8 cellular contexts compared by ENCODE assay signal in the genomic region with DNA sequence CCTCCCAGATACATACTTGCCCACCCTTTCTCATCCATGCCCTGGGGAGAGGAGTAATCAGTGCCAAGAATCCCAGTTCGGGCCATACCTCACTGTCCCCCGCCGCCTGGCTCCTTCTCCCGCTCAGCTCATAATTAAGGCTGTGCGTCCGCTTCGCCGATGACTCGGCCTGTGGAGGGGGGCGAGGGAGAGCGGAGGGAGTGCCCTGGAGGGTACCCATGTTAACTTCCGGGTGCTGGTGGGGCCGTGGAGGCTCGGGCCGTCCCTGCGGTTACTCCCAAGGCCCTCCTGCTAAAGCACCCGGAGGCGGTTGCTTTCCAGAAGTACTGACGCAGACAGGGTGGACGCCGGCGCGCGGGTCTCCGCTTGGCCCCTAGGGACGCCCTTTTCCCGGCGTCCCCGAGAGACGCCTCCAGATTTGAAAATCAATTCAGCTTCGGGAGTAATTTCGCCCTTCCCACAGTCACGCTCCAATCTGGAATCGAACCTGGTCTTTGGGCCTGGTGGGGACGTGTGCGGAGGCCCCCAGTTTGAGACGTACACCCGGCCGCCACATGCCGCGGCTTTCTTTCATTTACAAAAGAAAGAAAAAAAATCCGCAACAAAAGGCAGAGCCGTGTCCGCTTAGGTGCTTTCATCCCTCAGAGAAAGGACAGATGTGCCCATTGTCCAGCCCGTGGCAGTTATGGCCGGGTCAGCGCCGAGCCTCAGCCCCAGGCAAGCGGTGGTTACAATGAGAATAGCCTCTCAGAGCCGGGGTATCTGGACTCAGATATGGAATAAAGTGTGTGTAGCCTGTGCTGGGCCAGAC. TPM values are rescaled to one million over a fixed set of nuclear protein-coding genes. Genes with fewer than 3 reads are reported as not detected.
DNase-seq lines count a peak whose midpoint lies in the region; ATAC-seq and TF ChIP-seq lines count a peak whose summit lies in the region.

No MANE protein-coding gene starts in this region.

- TF ChIP-seq CTCF in HFF-Myc (IDR thresholded peaks at IDR 0.05; ENCODE audit: low read depth, low read length, missing control alignments): no peak
- peak; percentile 19 for TF ChIP-seq CTCF in smooth muscle cell (IDR thresholded peaks at IDR 0.05; ENCODE audit: borderline replicate concordance, insufficient read depth, poor library complexity, severe bottlenecking)

- peak overlapping the region; percentile 95 for H2AFZ ChIP-seq in smooth muscle cell (ENCODE audit: low read depth)

- H3K9me3 Mint-ChIP-seq in activated T-cell treated with anti-CD3 and anti-CD28 coated beads, Interleukin-2, amount 50 U/mL, for 4 hours: no peaks in the 10 kb centered on the region

- no peak overlapping the region for H3K9ac ChIP-seq in smooth muscle cell (ENCODE audit: low read depth)

- peaks cover 5% of the 10 kb centered on the region for H4K20me1 ChIP-seq in smooth muscle cell (ENCODE audit: low read depth)

- H3K4me2 ChIP-seq in smooth muscle cell: peak overlapping the region; percentile 98

- DNase-seq in HFF-Myc (ENCODE audit: extremely low read depth, low read depth): no peak
- no peak for DNase-seq in activated T-cell treated with anti-CD3 and anti-CD28 coated beads, Interleukin-2, amount 50 U/mL, for 4 hours
- no peak for DNase-seq in iPS DF 6.9 (ENCODE audit: low read depth, low spot score)
- no peak for DNase-seq in smooth muscle cell (lab: John Stamatoyannopoulos, UW; ENCODE audit: unreplicated experiment)
- no peak for DNase-seq in NCI-H1417 treated with DMSO at 0.1 percent for 48 hours (lab: John Stamatoyannopoulos, UW)
- no peak for DNase-seq in Kasumi-1 (lab: John Stamatoyannopoulos, UW)

- peaks cover 26% of the 10 kb centered on the region for H3K4me1 Mint-ChIP-seq in activated T-cell treated with anti-CD3 and anti-CD28 coated beads, Interleukin-2, amount 50 U/mL, for 4 hours (ENCODE audit: low read depth)

- no peaks in the 10 kb centered on the region for H3K36me3 ChIP-seq in iPS DF 6.9 (ENCODE audit: control insufficient read depth, insufficient read depth, low read length)
- no peaks in the 10 kb centered on the region for H3K36me3 ChIP-seq in smooth muscle cell (ENCODE audit: low read depth)

- no peaks in the 10 kb centered on the region for H3K9me3 ChIP-seq in iPS DF 6.9 (ENCODE audit: control insufficient read depth, insufficient read depth, low read length)
- H3K9me3 ChIP-seq in smooth muscle cell (replicated peaks; ENCODE audit: low read depth): no peaks in the 10 kb centered on the region

- H3K36me3 Mint-ChIP-seq in activated T-cell treated with anti-CD3 and anti-CD28 coated beads, Interleukin-2, amount 50 U/mL, for 4 hours (ENCODE audit: insufficient read depth): no peaks in the 10 kb centered on the region

- H3K27me3 Mint-ChIP-seq in activated T-cell treated with anti-CD3 and anti-CD28 coated beads, Interleukin-2, amount 50 U/mL, for 4 hours (ENCODE audit: low read depth): peaks cover 81% of the 10 kb centered on the region

- ATAC-seq in activated T-cell treated with anti-CD3 and anti-CD28 coated beads, Interleukin-2, amount 50 U/mL, for 4 hours: peak in 1 of 2 donors; percentile 27
- ATAC-seq in HG02885 (IDR thresholded peaks at IDR 0.05; ENCODE audit: poor library complexity, unreplicated experiment) (no peak), GM21717 (IDR thresholded peaks at IDR 0.05; ENCODE audit: unreplicated experiment) (no peak)

- H3K27me3 ChIP-seq in iPS DF 6.9 (ENCODE audit: control insufficient read depth, insufficient read depth, low read length) (peaks cover 73% of the 10 kb centered on the region), smooth muscle cell (ENCODE audit: low read depth) (peaks cover 94% of the 10 kb centered on the region)

- WGBS in iPS DF 6.9 (ENCODE audit: insufficient coverage, insufficient read length): no CpG with 5 or more reads among the region's 50 CpGs
- WGBS in smooth muscle cell (ENCODE audit: low lambda C conversion rate): 11% methylated on average over 48 of the region's 50 CpGs

- H3F3A ChIP-seq in smooth muscle cell (ENCODE audit: low read depth): peaks cover 8% of the 10 kb centered on the region

- H3K27ac ChIP-seq in iPS DF 6.9 (ENCODE audit: low read length) (no peak overlapping the region), smooth muscle cell (ENCODE audit: low read depth) (no peak overlapping the region)

- H3K4me1 ChIP-seq in iPS DF 6.9 (ENCODE audit: control insufficient read depth, insufficient read depth, low read length): peaks cover 21% of the 10 kb centered on the region
- H3K4me1 ChIP-seq in smooth muscle cell (ENCODE audit: low read depth): peaks cover 9% of the 10 kb centered on the region

- H3K79me2 ChIP-seq in smooth muscle cell (ENCODE audit: low read depth): no peaks in the 10 kb centered on the region

- peak overlapping the region; percentile 64 for H3K4me3 Mint-ChIP-seq in activated T-cell treated with anti-CD3 and anti-CD28 coated beads, Interleukin-2, amount 50 U/mL, for 4 hours

- H3K4me3 ChIP-seq in HFF-Myc (replicated peaks; ENCODE audit: low read depth, low read length): peak overlapping the region; percentile 36; the same call in 1 of the 2 replicates
- peak overlapping the region; percentile 28; the same call in 1 of the 2 replicates for H3K4me3 ChIP-seq in iPS DF 6.9 (ENCODE audit: low read length)
- peak overlapping the region; percentile 71 for H3K4me3 ChIP-seq in smooth muscle cell

RNA-seq across cellular contexts. Expression of a gene that starts 1.0 kb away (rescaled TPM):
- total RNA-seq in activated T-cell treated with anti-CD3 and anti-CD28 coated beads, Interleukin-2, amount 50 U/mL, for 4 hours: under 1 TPM in 1 of 3 donors, not detected in 2; 0.25 TPM
- 0.99 and 2.5 TPM in 2 replicates for total RNA-seq in smooth muscle cell
- 0.61 TPM in 1 of 2 replicates, not detected in the other for polyA plus RNA-seq in smooth muscle cell
